In genomic region chr5:36876389-36876964, GRCh38 we compare ENCODE assay signal across 1 cellular context.
TF ChIP-seq lines count a peak whose summit lies in the region.

NIPBL (plus strand) TSS chr5:36876769; CDS start chr5:36953697, 76,928 bp downstream.

TF ChIP-seq in GM23338, 12 proteins besides CTCF, POLR2A, EP300 and RAD21 (continued from another document):
- TF ChIP-seq REST (IDR thresholded peaks at IDR 0.05; ENCODE audit: unreplicated experiment): no peak
TF ChIP-seq in GM23338: peak in this region for 2.
